In genomic region chr17:36945959-36946725, GRCh38 we compare ENCODE assay signal across 27 cellular contexts. TPM values are rescaled to one million over a fixed set of nuclear protein-coding genes. Genes with fewer than 3 reads are reported as not detected.
DNase-seq lines count a peak whose midpoint lies in the region; ATAC-seq and TF ChIP-seq lines count a peak whose summit lies in the region.
"Had no signal": no experiment of that assay in that cellular context is flagged by ENCODE, and none has a peak within 500 bp of the region (broad histone marks: within the 10 kb centered on the region; RNA-seq: fewer than 3 reads in every experiment).

No MANE protein-coding gene starts in this region.

- H3K27ac Mint-ChIP-seq in WTC11, result no peak overlapping the region
- H3K27ac Mint-ChIP-seq: activated naive CD4-positive, alpha-beta T cell treated with anti-CD3 and anti-CD28 coated beads, Interleukin-2, amount 50 U/mL, for 72 hours; activated T-helper 2 cell treated with anti-CD3 and anti-CD28 coated beads, Interferon-gamma antibody, Interleukin-2, Interleukin-4, amounts not matched to agents 10 μg/mL and 5 μg/mL and 100 μg/mL, durations not matched to agents 14 hours and 24 hours and 36 hours; CD8-positive, alpha-beta T cell had no signal

- 0 out of 2 replicates have a peak overlapping the region, but pooled peaks have one; percentile 10 for H3K4me3 ChIP-seq in iPS-18c (ENCODE audit: insufficient read depth, low read depth, low read length)
- H3K4me3 ChIP-seq: breast epithelium, prostate gland had no signal

- peaks cover 61% of the 10 kb centered on the region for H3K4me1 Mint-ChIP-seq in WTC11

- TF ChIP-seq CTCF in WTC11 (IDR thresholded peaks at IDR 0.05), result no peak

- H3K4me3 Mint-ChIP-seq in WTC11, result peak overlapping the region; percentile 43
- H3K4me3 Mint-ChIP-seq: CD8-positive, alpha-beta T cell had no signal

- peaks cover 84% of the 10 kb centered on the region for H3K27me3 Mint-ChIP-seq in WTC11 (ENCODE audit: low read depth)

- peak; percentile 53 for DNase-seq in activated CD8-positive, alpha-beta memory T cell treated with anti-CD3 and anti-CD28 coated beads, Interleukin-2, amount 50 U/mL, for 48 hours
- no peak for DNase-seq in activated CD8-positive, alpha-beta memory T cell treated with anti-CD3 and anti-CD28 coated beads, Interleukin-2, amount 50 U/mL, for 4 hours
- no peak for DNase-seq in WTC11 (ENCODE audit: low spot score)
- DNase-seq in HK-2 (ENCODE audit: unreplicated experiment), result no peak
- no peak for DNase-seq in hippocampal formation (lab: John Stamatoyannopoulos, UW)
- DNase-seq in T-helper 2 cell, result no peak
- DNase-seq: activated CD4-positive, alpha-beta T cell treated with anti-CD3 and anti-CD28 coated beads, Interleukin-2, amount 50 U/mL, for 1 hour; CD8-positive, alpha-beta T cell; DMS 273 treated with DMSO at 0.1 percent for 48 hours; effector memory CD4-positive, alpha-beta T cell; EL; head of caudate nucleus; KG1; left colon; MM.1S; NCI-H1417 treated with DMSO at 0.1 percent for 48 hours; NK-92 treated with Interleukin-12 subunit alpha and Interleukin-12 subunit beta, amount 100 ng/mL, for 24 hours; SHP77; stimulated activated naive CD8-positive, alpha-beta T cell treated with anti-CD3 and anti-CD28 coated beads, Interleukin-15, Interleukin-2, amounts not matched to agents 100 U/mL and 50 U/mL, for 24 hours had no signal

- ATAC-seq in WTC11, result no peak
- no peak for ATAC-seq in HG03432 (IDR thresholded peaks at IDR 0.05; ENCODE audit: unreplicated experiment)
- ATAC-seq: activated naive CD4-positive, alpha-beta T cell treated with anti-CD3 and anti-CD28 coated beads, Interleukin-2, amount 50 U/mL, for 72 hours; CD8-positive, alpha-beta T cell; left colon; stimulated activated naive CD8-positive, alpha-beta T cell treated with anti-CD3 and anti-CD28 coated beads, Interleukin-15, Interleukin-2, amounts not matched to agents 100 U/mL and 50 U/mL, for 24 hours had no signal

- CTCF ChIA-PET in WTC11 (lab: Charles Lee), result no interaction called here

- H3K36me3 Mint-ChIP-seq in WTC11, result no peaks in the 10 kb centered on the region; the same call in 1 of the 2 replicates

- no peaks in the 10 kb centered on the region for H3K9me3 ChIP-seq in iPS-18c (ENCODE audit: control insufficient read depth, insufficient read depth, low read length)
- H3K9me3 ChIP-seq: breast epithelium, neutrophil, prostate gland had no signal

- no peaks in the 10 kb centered on the region for H3K9me3 Mint-ChIP-seq in WTC11
- H3K9me3 Mint-ChIP-seq: activated T-helper 2 cell treated with anti-CD3 and anti-CD28 coated beads, Interferon-gamma antibody, Interleukin-2, Interleukin-4, amounts not matched to agents 10 μg/mL and 5 μg/mL and 100 μg/mL, durations not matched to agents 14 hours and 24 hours and 36 hours; CD8-positive, alpha-beta T cell had no signal

- POLR2A ChIA-PET in WTC11 (lab: Charles Lee), result no interaction called here

TF ChIP-seq in WTC11, 78 proteins besides CTCF, POLR2A, EP300 and RAD21:
- TF ChIP-seq PREB (CRISPR knock-in tag; IDR thresholded peaks at IDR 0.05; ENCODE audit: borderline replicate concordance), result no peak
- no peak for TF ChIP-seq ZBTB43 (CRISPR knock-in tag; IDR thresholded peaks at IDR 0.05)
- TF ChIP-seq PRDM15 (CRISPR knock-in tag; IDR thresholded peaks at IDR 0.05), result 0 out of 2 replicates have a peak, but pooled peaks have one; percentile 12
- no peak for TF ChIP-seq ATF2 (CRISPR knock-in tag; IDR thresholded peaks at IDR 0.05; ENCODE audit: borderline replicate concordance, low read depth)
- TF ChIP-seq IRF1 (CRISPR knock-in tag; IDR thresholded peaks at IDR 0.05), result no peak
- no peak for TF ChIP-seq ZMAT4 (CRISPR knock-in tag; IDR thresholded peaks at IDR 0.05)
- TF ChIP-seq PRRX2 (CRISPR knock-in tag; IDR thresholded peaks at IDR 0.05), result no peak
- no peak for TF ChIP-seq MYBL2 (CRISPR knock-in tag; IDR thresholded peaks at IDR 0.05)
- 0 out of 2 replicates have a peak, but pooled peaks have one; percentile 27 for TF ChIP-seq E2F5 (CRISPR knock-in tag; IDR thresholded peaks at IDR 0.05)
- TF ChIP-seq ZNF423 (CRISPR knock-in tag; IDR thresholded peaks at IDR 0.05), result peak; percentile 55; the same call in 1 of the 2 replicates

RNA-seq across cellular contexts. Expression of gene AATF, which starts 2.6 kb away (rescaled TPM):
- 48.9 to 61.0 TPM (median 49.8 TPM) in 3 replicates for total RNA-seq in WTC11 (2021)

RNA-seq across cellular contexts. Expression of gene LHX1, which starts 8.9 kb away (rescaled TPM):
- total RNA-seq in WTC11 (2021), result 0.61 to 1.3 TPM (median 1.2 TPM) in 3 replicates
- total RNA-seq: activated naive CD4-positive, alpha-beta T cell treated with anti-CD3 and anti-CD28 coated beads, Interleukin-2, amount 50 U/mL, for 72 hours; breast epithelium; CD8-positive, alpha-beta T cell; fibroblast of villous mesenchyme; left colon; prostate gland had no signal
